Comparison of ENCODE assay signal across 8 cellular contexts in the genomic region with DNA sequence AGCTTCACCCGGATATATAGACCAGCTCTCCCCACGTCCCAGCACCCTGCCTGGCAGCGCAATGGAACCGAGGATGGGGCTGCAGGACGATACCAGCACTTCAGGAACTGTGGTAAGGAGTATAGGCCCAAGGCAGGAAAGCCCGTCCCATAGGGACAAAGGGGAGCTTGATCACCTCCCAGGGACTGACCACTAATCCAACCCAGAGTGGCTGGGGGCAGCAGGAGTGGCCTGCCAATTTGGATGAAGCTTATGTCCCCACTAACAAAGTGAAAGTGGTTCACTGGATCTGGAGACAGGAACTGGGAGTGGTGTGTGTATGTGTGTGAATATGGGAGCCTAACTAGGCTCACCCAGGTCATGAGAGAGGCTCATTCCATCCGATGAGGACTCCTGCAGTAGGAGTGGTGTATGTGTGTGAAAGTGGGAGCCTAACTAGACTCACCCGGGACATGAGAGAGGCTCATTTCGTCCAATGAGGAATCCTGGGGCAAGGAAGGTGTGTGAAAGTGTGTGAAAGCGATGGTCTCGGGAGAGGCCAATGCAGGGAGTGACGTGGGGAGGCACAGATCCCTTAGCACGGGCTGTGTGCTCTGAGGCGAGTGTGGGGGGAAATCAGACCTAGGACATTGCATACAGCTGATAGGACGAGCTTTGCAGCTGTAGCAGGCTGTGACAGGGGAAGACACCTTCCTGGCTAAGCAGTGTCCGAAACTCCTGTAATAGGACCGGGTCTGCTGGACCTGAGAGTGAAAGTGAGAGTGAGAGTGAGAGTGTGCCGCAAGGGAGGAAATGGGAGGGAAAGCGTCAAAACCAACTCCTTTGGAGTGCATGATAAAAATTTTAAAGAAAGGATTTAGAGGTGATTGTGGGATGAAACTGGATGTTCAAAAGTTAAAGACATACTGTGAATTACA. TPM values are rescaled to one million over a fixed set of nuclear protein-coding genes. Genes with fewer than 3 reads are reported as not detected.
A peak's percentile ranks its signal among the peaks of the same experiment; 100 is the strongest.
DNase-seq lines count a peak whose midpoint lies in the region; FAIRE-seq and TF ChIP-seq lines count a peak whose summit lies in the region.

No MANE protein-coding gene starts in this region.

- no peaks in the 10 kb centered on the region for H3K79me2 ChIP-seq in Karpas-422 (ENCODE audit: low read length)

- H3K27ac ChIP-seq in Karpas-422 (ENCODE audit: low read length): no peak overlapping the region

- H3K9me3 ChIP-seq in Karpas-422 (ENCODE audit: low read length): no peaks in the 10 kb centered on the region

- H3K4me2 ChIP-seq in Karpas-422 (ENCODE audit: low read depth, low read length, poor library complexity, severe bottlenecking): peak overlapping the region; percentile 79

- H3K4me3 ChIP-seq in Karpas-422 (ENCODE audit: low read length) (peak overlapping the region; percentile 66), epithelial cell of proximal tubule (ENCODE audit: low read depth, low read length) (peak overlapping the region; percentile 77)

- DNase-seq in activated naive CD4-positive, alpha-beta T cell treated with Interleukin-2 at 50 U/mL for 16 hours: peak; percentile 12
- no peak for DNase-seq in activated naive CD4-positive, alpha-beta T cell treated with anti-CD3 and anti-CD28 coated beads, Interleukin-2, amount 50 U/mL, for 16 hours
- DNase-seq in H54 (ENCODE audit: insufficient read length, low spot score) (peak; percentile 15), Karpas-422 (peak; percentile 56), UCSD-AML1 (lab: John Stamatoyannopoulos, UW; ENCODE audit: unreplicated experiment) (peak; percentile 61), epithelial cell of proximal tubule (ENCODE audit: low read depth) (no peak), mucosa of gallbladder (ENCODE audit: low spot score) (peak; percentile 37), DMS 273 (lab: John Stamatoyannopoulos, UW; ENCODE audit: unreplicated experiment) (no peak)

- no peak for TF ChIP-seq CTCF in epithelial cell of proximal tubule (conservative IDR thresholded peaks at IDR 0.05; ENCODE audit: low read depth, low read length)

- H3K9ac ChIP-seq in Karpas-422 (ENCODE audit: low read length): peak overlapping the region; percentile 61

- no peaks in the 10 kb centered on the region for H3K36me3 ChIP-seq in Karpas-422 (ENCODE audit: insufficient read depth, low read length)

- H4K20me1 ChIP-seq in Karpas-422 (ENCODE audit: insufficient read depth, low read depth, low read length): no peaks in the 10 kb centered on the region

- TF ChIP-seq POLR2A in H54 (IDR thresholded peaks at IDR 0.05; ENCODE audit: low read depth, low read length): no peak

- H3K27me3 ChIP-seq in Karpas-422 (ENCODE audit: low read length): no peaks in the 10 kb centered on the region

- H3K9me2 ChIP-seq in Karpas-422 (replicated peaks; ENCODE audit: insufficient read depth, low read length): no peaks in the 10 kb centered on the region

- H3K4me1 ChIP-seq in Karpas-422 (ENCODE audit: low read length): peaks cover 19% of the 10 kb centered on the region

- FAIRE-seq in H54 (lab: Jason Lieb, UNC): peak; percentile 33

- peak overlapping the region; percentile 94 for H2AFZ ChIP-seq in Karpas-422 (ENCODE audit: low read length)

RNA-seq across cellular contexts. Expression of gene KLRK1, which starts 25.7 kb away (rescaled TPM):
- total RNA-seq in Karpas-422 (2014; rRNA removed; shearing (Covaris generic); ENCODE audit: low replicate concordance): not detected in 2 replicates
- total RNA-seq in epithelial cell of proximal tubule: not detected in 2 replicates
- 5.0 TPM for total RNA-seq in mucosa of gallbladder

RNA-seq across cellular contexts. Expression of gene KLRC4, which starts 45.4 kb away (rescaled TPM):
- total RNA-seq in Karpas-422 (2014; rRNA removed; shearing (Covaris generic); ENCODE audit: low replicate concordance): not detected in 2 replicates
- not detected in 2 replicates for total RNA-seq in epithelial cell of proximal tubule
- 1.1 TPM for total RNA-seq in mucosa of gallbladder

RNA-seq across cellular contexts. Expression of gene KLRC3, which starts 56.2 kb away (rescaled TPM):
- not detected in 2 replicates for total RNA-seq in Karpas-422 (2014; rRNA removed; shearing (Covaris generic); ENCODE audit: low replicate concordance)
- total RNA-seq in epithelial cell of proximal tubule (not detected in 2 replicates), mucosa of gallbladder (not detected)

RNA-seq across cellular contexts. Expression of gene KLRD1, which starts 56.5 kb away (rescaled TPM):
- total RNA-seq in Karpas-422 (2014; rRNA removed; shearing (Covaris generic); ENCODE audit: low replicate concordance): not detected in 2 replicates
- total RNA-seq in epithelial cell of proximal tubule (not detected in 2 replicates), mucosa of gallbladder (1.8 TPM)

Comparison
In these comparisons a context has a peak if more than half of its experiments do, and no peak if none do; other contexts are left out.
1. DNase-seq: peak in activated naive CD4-positive, alpha-beta T cell treated with Interleukin-2 at 50 U/mL for 16 hours (single experiment), H54 (single experiment), Karpas-422 (single experiment), UCSD-AML1 (single experiment) and mucosa of gallbladder (single experiment); none in activated naive CD4-positive, alpha-beta T cell treated with anti-CD3 and anti-CD28 coated beads, Interleukin-2, amount 50 U/mL, for 16 hours (single experiment), epithelial cell of proximal tubule (single experiment) and DMS 273 (single experiment).